21 cellular contexts compared by ENCODE assay signal in the genomic region with DNA sequence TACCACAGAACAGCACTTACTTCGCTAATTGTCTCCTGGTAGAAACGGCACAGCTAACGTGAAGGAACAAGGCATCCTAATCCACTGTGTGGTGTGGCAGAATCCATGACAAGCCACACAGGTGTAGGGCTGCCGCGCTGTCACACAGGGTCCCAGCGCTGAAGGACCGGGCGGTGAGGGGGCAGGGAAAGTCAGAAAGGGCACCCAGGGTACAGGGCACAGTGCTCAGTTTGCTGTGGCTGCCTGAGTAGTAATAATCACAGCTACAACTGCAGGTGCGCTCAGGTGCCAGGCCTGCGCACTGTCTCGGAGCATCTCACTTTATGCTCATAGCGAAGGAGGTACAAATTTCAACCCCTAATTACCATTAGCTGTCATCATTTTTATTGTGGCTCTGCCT. TPM values are rescaled to one million over a fixed set of nuclear protein-coding genes. Genes with fewer than 3 reads are reported as not detected.
DNase-seq lines count a peak whose midpoint lies in the region; ATAC-seq and TF ChIP-seq lines count a peak whose summit lies in the region.
"Had no signal": no experiment of that assay in that cellular context is flagged by ENCODE, and none has a peak within 500 bp of the region (broad histone marks: within the 10 kb centered on the region; RNA-seq: fewer than 3 reads in every experiment).

No MANE protein-coding gene starts in this region.

- no peaks in the 10 kb centered on the region for H3K27me3 ChIP-seq in H9 (ENCODE audit: insufficient read depth, low read length)
- H3K27me3 ChIP-seq: body of pancreas, colonic mucosa, right atrium auricular region had no signal

- H3K27ac Mint-ChIP-seq in activated CD8-positive, alpha-beta memory T cell treated with anti-CD3 and anti-CD28 coated beads, Interleukin-2, amount 10 ng/mL, durations not matched to agents 7 days and 5 days: peak overlapping the region; percentile 99
- H3K27ac Mint-ChIP-seq in H9 (peak overlapping the region in 1 of 3 experiments; percentile 71; a peak in 2 of 7 replicates), neural crest cell (ENCODE audit: unreplicated experiment) (peak overlapping the region; percentile 85)
- H3K27ac Mint-ChIP-seq in activated T-helper 17 cell treated with anti-CD3 and anti-CD28 coated beads, Interleukin-2, amount 50 U/mL, for 72 hours: peak overlapping the region; percentile 91

- H3K14ac ChIP-seq in H9 (ENCODE audit: insufficient read depth, low read length): peak overlapping the region; percentile 78

- CTCF ChIA-PET in activated CD8-positive, alpha-beta memory T cell treated with anti-CD3 and anti-CD28 coated beads, Interleukin-2, amount 10 ng/mL, durations not matched to agents 7 days and 5 days (lab: Charles Lee): interaction anchor here (1.4 to 8.2 kb wide), 4 partner anchors 8 to 141 kb away, joined by 3 to 60 read pairs (median 6); no protein-coding TSS in a partner anchor

- no peak overlapping the region for H3K23ac ChIP-seq in H9 (ENCODE audit: insufficient read length, low read depth, low read length)

- no peak overlapping the region for H4K8ac ChIP-seq in H9 (replicated peaks; ENCODE audit: insufficient read length, low read depth, low read length)

- peaks cover 90% of the 10 kb centered on the region for H3K4me1 Mint-ChIP-seq in activated CD8-positive, alpha-beta memory T cell treated with anti-CD3 and anti-CD28 coated beads, Interleukin-2, amount 10 ng/mL, durations not matched to agents 7 days and 5 days
- peaks cover 51 to 55% of the 10 kb centered on the region in 2 experiments for H3K4me1 Mint-ChIP-seq in H9
- peaks cover 50% of the 10 kb centered on the region for H3K4me1 Mint-ChIP-seq in activated T-helper 17 cell treated with anti-CD3 and anti-CD28 coated beads, Interleukin-2, amount 50 U/mL, for 72 hours
- peaks cover 7% of the 10 kb centered on the region for H3K4me1 Mint-ChIP-seq in neural crest cell

- no peaks in the 10 kb centered on the region for H3K23me2 ChIP-seq in H9 (ENCODE audit: insufficient read length, low read depth, low read length, poor library complexity, severe bottlenecking)

- no peak for DNase-seq in activated CD8-positive, alpha-beta memory T cell treated with anti-CD3 and anti-CD28 coated beads, Interleukin-2, amount 10 ng/mL, durations not matched to agents 7 days and 5 days
- DNase-seq in activated CD8-positive, alpha-beta memory T cell treated with anti-CD3 and anti-CD28 coated beads for 24 hours: no peak
- DNase-seq in H9: no peak
- DNase-seq in neural crest cell (ENCODE audit: low read depth, low spot score): no peak
- no peak for DNase-seq in NCI-H82 treated with DMSO at 0.1 percent for 48 hours (lab: John Stamatoyannopoulos, UW; ENCODE audit: unreplicated experiment)
- DNase-seq: activated CD4-positive, alpha-beta T cell treated with anti-CD3 and anti-CD28 coated beads, Interleukin-2, amount 50 U/mL, for 4 hours; body of pancreas; colonic mucosa; COR-L47; foreskin melanocyte; left cardiac atrium; NCI-H524 treated with DMSO at 0.1 percent for 48 hours; nucleus accumbens; PC-9 had no signal

- no peaks in the 10 kb centered on the region; the same call in 1 of the 2 replicates for H3K79me2 ChIP-seq in H9 (ENCODE audit: insufficient read depth, low read length)

- no peak for ATAC-seq in activated CD8-positive, alpha-beta memory T cell treated with anti-CD3 and anti-CD28 coated beads, Interleukin-2, amount 10 ng/mL, durations not matched to agents 7 days and 5 days
- no peak for ATAC-seq in activated T-helper 17 cell treated with anti-CD3 and anti-CD28 coated beads, Interleukin-2, amount 50 U/mL, for 72 hours (replicated peaks)
- ATAC-seq in HG03469 (IDR thresholded peaks at IDR 0.05; ENCODE audit: unreplicated experiment) (no peak), HG03342 (IDR thresholded peaks at IDR 0.05; ENCODE audit: unreplicated experiment) (no peak)
- ATAC-seq: A549, body of pancreas, left cardiac atrium had no signal

- H3T11ph ChIP-seq in H9 (ENCODE audit: low read length): no peak overlapping the region

- TF ChIP-seq CTCF in H9 (conservative IDR thresholded peaks at IDR 0.05) (no peak), neural crest cell (conservative IDR thresholded peaks at IDR 0.05) (no peak)

- no peak overlapping the region for H3K4me2 ChIP-seq in H9 (ENCODE audit: insufficient read depth, insufficient read length, low read length)
- H3K4me2 ChIP-seq: A549, PC-9 had no signal

- no peaks in the 10 kb centered on the region for H3K9me3 ChIP-seq in H9 (ENCODE audit: control insufficient read depth, low read depth, low read length)
- H3K9me3 ChIP-seq: A549, body of pancreas, colonic mucosa, right atrium auricular region had no signal

- no peaks in the 10 kb centered on the region for H3K27me3 Mint-ChIP-seq in activated CD8-positive, alpha-beta memory T cell treated with anti-CD3 and anti-CD28 coated beads, Interleukin-2, amount 10 ng/mL, durations not matched to agents 7 days and 5 days
- H3K27me3 Mint-ChIP-seq in H9 (ENCODE audit: low read depth) (peaks cover 8% of the 10 kb centered on the region), neural crest cell (ENCODE audit: low read depth) (peaks cover 87% of the 10 kb centered on the region)
- no peaks in the 10 kb centered on the region for H3K27me3 Mint-ChIP-seq in activated T-helper 17 cell treated with anti-CD3 and anti-CD28 coated beads, Interleukin-2, amount 50 U/mL, for 72 hours

- no peak overlapping the region for H4K91ac ChIP-seq in H9 (ENCODE audit: insufficient read length, low read depth, low read length)

- no peak overlapping the region for H3K56ac ChIP-seq in H9 (ENCODE audit: insufficient read length, low read depth, low read length)

- no peak overlapping the region for H3K27ac ChIP-seq in H9 (ENCODE audit: insufficient read length, low read depth, low read length)
- H3K27ac ChIP-seq: A549, body of pancreas, colonic mucosa, epithelial cell of prostate, PC-9, right atrium auricular region, SK-N-MC had no signal

- no peak overlapping the region for H2AFZ ChIP-seq in H9 (ENCODE audit: low read length)
- H2AFZ ChIP-seq: PC-9 had no signal

- no peak overlapping the region for H3K18ac ChIP-seq in H9 (ENCODE audit: insufficient read length, low read depth, low read length)

- no peaks in the 10 kb centered on the region; the same call in 1 of the 2 replicates for H3K4me1 ChIP-seq in H9 (ENCODE audit: insufficient read depth, low read length)
- H3K4me1 ChIP-seq: A549, body of pancreas, colonic mucosa had no signal

- H2BK15ac ChIP-seq in H9 (ENCODE audit: low read depth, low read length): no peak overlapping the region

- H3K4me3 Mint-ChIP-seq in activated CD8-positive, alpha-beta memory T cell treated with anti-CD3 and anti-CD28 coated beads, Interleukin-2, amount 10 ng/mL, durations not matched to agents 7 days and 5 days: peak overlapping the region; percentile 85
- H3K4me3 Mint-ChIP-seq in H9 (no peak overlapping the region), neural crest cell (no peak overlapping the region)
- H3K4me3 Mint-ChIP-seq in activated T-helper 17 cell treated with anti-CD3 and anti-CD28 coated beads, Interleukin-2, amount 50 U/mL, for 72 hours: peak overlapping the region; percentile 83

- no peak overlapping the region for H3K9ac ChIP-seq in H9 (ENCODE audit: extremely low read depth, insufficient read length, low read length)

- no CpG with 5 or more reads among the region's 12 CpGs for WGBS in H9 (ENCODE audit: extremely low coverage, insufficient read length, low lambda C conversion rate)

- H2AK5ac ChIP-seq in H9 (ENCODE audit: insufficient read length, low read length): no peak overlapping the region

- H2BK12ac ChIP-seq in H9 (ENCODE audit: insufficient read length, low read depth, low read length): no peak overlapping the region

- H2BK20ac ChIP-seq in H9 (ENCODE audit: low read depth, low read length, poor library complexity, severe bottlenecking): no peak overlapping the region

- peaks cover 21% of the 10 kb centered on the region for H3K36me3 Mint-ChIP-seq in activated CD8-positive, alpha-beta memory T cell treated with anti-CD3 and anti-CD28 coated beads, Interleukin-2, amount 10 ng/mL, durations not matched to agents 7 days and 5 days
- H3K36me3 Mint-ChIP-seq in H9 (ENCODE audit: insufficient read depth in 1 of 3, low read depth in 3 of 3) (no peaks in the 10 kb centered on the region), neural crest cell (ENCODE audit: low read depth) (no peaks in the 10 kb centered on the region)
- peaks cover 26% of the 10 kb centered on the region for H3K36me3 Mint-ChIP-seq in activated T-helper 17 cell treated with anti-CD3 and anti-CD28 coated beads, Interleukin-2, amount 50 U/mL, for 72 hours (ENCODE audit: low read depth)

- no peak overlapping the region for H2BK5ac ChIP-seq in H9 (ENCODE audit: insufficient read length, low read length)

- H4K5ac ChIP-seq in H9 (ENCODE audit: insufficient read length, low read depth, low read length): no peak overlapping the region

- H2BK120ac ChIP-seq in H9 (ENCODE audit: low read depth, low read length, poor library complexity, severe bottlenecking): no peak overlapping the region

- H3K4ac ChIP-seq in H9 (ENCODE audit: low read depth, low read length): no peak overlapping the region

- no peaks in the 10 kb centered on the region for H4K20me1 ChIP-seq in H9 (ENCODE audit: control insufficient read depth, insufficient read depth, insufficient read length)

- no peaks in the 10 kb centered on the region for H3K9me3 Mint-ChIP-seq in activated CD8-positive, alpha-beta memory T cell treated with anti-CD3 and anti-CD28 coated beads, Interleukin-2, amount 10 ng/mL, durations not matched to agents 7 days and 5 days (ENCODE audit: low read depth)
- no peaks in the 10 kb centered on the region; a peak in 1 of 5 replicates for H3K9me3 Mint-ChIP-seq in H9
- H3K9me3 Mint-ChIP-seq in activated T-helper 17 cell treated with anti-CD3 and anti-CD28 coated beads, Interleukin-2, amount 50 U/mL, for 72 hours: no peaks in the 10 kb centered on the region
- no peaks in the 10 kb centered on the region for H3K9me3 Mint-ChIP-seq in neural crest cell

- H3K79me1 ChIP-seq in H9 (ENCODE audit: insufficient read depth, low read depth, low read length, poor library complexity, severe bottlenecking): no peaks in the 10 kb centered on the region

RNA-seq across cellular contexts. Expression of a gene that starts 55.2 kb away (rescaled TPM):
- 100 to 1,000 TPM; 148 to 174 TPM for total RNA-seq in activated CD8-positive, alpha-beta memory T cell treated with anti-CD3 and anti-CD28 coated beads, Interleukin-2, amount 10 ng/mL, durations not matched to agents 7 days and 5 days
- total RNA-seq in H9 (2021) (41.8 and 42.7 TPM in 2 replicates), neural crest cell (40.6 and 43.7 TPM in 2 replicates)
- total RNA-seq in activated T-helper 17 cell treated with anti-CD3 and anti-CD28 coated beads, Interleukin-2, amount 50 U/mL, for 72 hours: 100 to 1,000 TPM in 1 of 2 donors, 10 to 100 TPM in 1; 93.3 to 137 TPM

Comparison
In these comparisons a context has a peak if more than half of its experiments do, and no peak if none do; other contexts are left out.
1. H3K4me3 Mint-ChIP-seq: peak in activated CD8-positive, alpha-beta memory T cell treated with anti-CD3 and anti-CD28 coated beads, Interleukin-2, amount 10 ng/mL, durations not matched to agents 7 days and 5 days (single experiment) and activated T-helper 17 cell treated with anti-CD3 and anti-CD28 coated beads, Interleukin-2, amount 50 U/mL, for 72 hours (single experiment); none in H9 (0 of 2) and neural crest cell (single experiment).